Comparison of ENCODE assay signal across 37 cellular contexts in the genomic region with DNA sequence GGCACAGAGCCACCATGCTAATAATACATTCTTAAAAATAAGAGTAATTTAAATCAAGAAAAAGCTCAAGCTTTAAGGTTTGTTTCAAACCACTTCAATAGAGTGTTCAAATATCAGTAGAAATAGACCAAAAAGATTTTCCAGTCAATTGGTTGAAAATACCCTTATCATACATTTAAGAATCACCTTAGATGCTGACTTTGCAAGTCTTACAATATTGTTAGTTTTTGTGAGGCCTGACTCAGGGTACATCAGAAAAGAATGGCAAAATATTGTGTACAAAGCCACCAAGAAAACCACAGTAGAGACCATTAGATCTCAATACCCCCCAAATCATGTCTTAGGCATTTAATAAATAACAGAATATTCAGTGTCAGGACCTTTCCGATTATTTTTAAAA. TPM values are rescaled to one million over a fixed set of nuclear protein-coding genes. Genes with fewer than 3 reads are reported as not detected.
"Had no signal": no experiment of that assay in that cellular context is flagged by ENCODE, and none has a peak within 500 bp of the region (broad histone marks: within the 10 kb centered on the region; RNA-seq: fewer than 3 reads in every experiment).

No MANE protein-coding gene starts in this region.

- H3K36me3 ChIP-seq: adrenal gland, ascending aorta, brain microvascular endothelial cell, breast epithelium, cardiac muscle cell had no signal

- H3K27ac ChIP-seq: adrenal gland, ascending aorta, body of pancreas, brain microvascular endothelial cell, breast epithelium, cardiac muscle cell had no signal

- H3K27me3 ChIP-seq: adrenal gland, ascending aorta, body of pancreas, breast epithelium, cardiac muscle cell had no signal

- H3K4me1 ChIP-seq: adrenal gland, ascending aorta, body of pancreas, breast epithelium had no signal

- DNase-seq: activated effector memory CD4-positive, alpha-beta T cell treated with anti-CD3 and anti-CD28 coated beads, Interleukin-2, amount 50 U/mL, for 16 hours; activated effector memory CD4-positive, alpha-beta T cell treated with Interleukin-2 at 50 U/mL for 16 hours; activated gamma-delta T cell; activated gamma-delta T cell treated with Interleukin-2 at 50 U/mL for 16 hours; activated naive CD4-positive, alpha-beta T cell; activated naive CD4-positive, alpha-beta T cell treated with anti-CD3 and anti-CD28 coated beads for 36 hours; activated naive CD4-positive, alpha-beta T cell treated with anti-CD3 and anti-CD28 coated beads, Interleukin-2, amount 10 ng/mL, durations not matched to agents 7 days and 5 days; activated naive CD4-positive, alpha-beta T cell treated with anti-CD3 and anti-CD28 coated beads, Interleukin-2, amount 50 U/mL, for 16 hours; activated naive CD4-positive, alpha-beta T cell treated with Interleukin-2 at 50 U/mL for 16 hours; activated naive CD8-positive, alpha-beta T cell treated with anti-CD3 and anti-CD28 coated beads for 36 hours; activated naive CD8-positive, alpha-beta T cell treated with anti-CD3 and anti-CD28 coated beads, Interleukin-2, amount 10 ng/mL, durations not matched to agents 7 days and 5 days; activated naive CD8-positive, alpha-beta T cell treated with anti-CD3 and anti-CD28 coated beads, Interleukin-2, amount 50 U/mL, for 24 hours; activated T-cell treated with anti-CD3 and anti-CD28 coated beads, Interleukin-2, amount 50 U/mL, for 24 hours; activated T-cell treated with anti-CD3 and anti-CD28 coated beads, Interleukin-2, amount 50 U/mL, for 4 hours; activated T-cell treated with anti-CD3 and anti-CD28 coated beads, Interleukin-2, amount 50 U/mL, for 48 hours; activated T-cell treated with anti-CD3 and anti-CD28 coated beads, Interleukin-2, amount 50 U/mL, for 72 hours; adrenal gland; amniotic stem cell; amygdala; anterior cingulate cortex; aorta; body of pancreas; brain microvascular endothelial cell; caudate nucleus; central memory CD4-positive, alpha-beta T cell had no signal

- H3K9me3 ChIP-seq: adrenal gland, body of pancreas, breast epithelium had no signal

- FAIRE-seq: astrocyte, bronchial epithelial cell, colon had no signal

- ATAC-seq: activated naive CD4-positive, alpha-beta T cell treated with anti-CD3 and anti-CD28 coated beads, Interleukin-2, amount 50 U/mL, for 72 hours; activated naive CD8-positive, alpha-beta T cell treated with anti-CD3 and anti-CD28 coated beads, Interleukin-2, amount 50 U/mL, for 24 hours; activated T-cell treated with anti-CD3 and anti-CD28 coated beads, Interleukin-2, amount 50 U/mL, for 4 hours; activated T-cell treated with anti-CD3 and anti-CD28 coated beads, Interleukin-2, amount 50 U/mL, for 72 hours; activated T-helper 17 cell treated with anti-CD3 and anti-CD28 coated beads, Interleukin-2, amount 50 U/mL, for 72 hours; body of pancreas had no signal

- H3K4me3 ChIP-seq: adrenal gland, ascending aorta, body of pancreas, breast epithelium, cardiac muscle cell had no signal

RNA-seq across cellular contexts. Expression of a gene that starts 19.8 kb away (rescaled TPM):
- total RNA-seq: activated naive CD4-positive, alpha-beta T cell treated with anti-CD3 and anti-CD28 coated beads for 36 hours; activated naive CD4-positive, alpha-beta T cell treated with anti-CD3 and anti-CD28 coated beads, Interleukin-2, amount 50 U/mL, for 72 hours; activated naive CD8-positive, alpha-beta T cell treated with anti-CD3 and anti-CD28 coated beads for 36 hours; activated naive CD8-positive, alpha-beta T cell treated with anti-CD3 and anti-CD28 coated beads, Interleukin-2, amount 10 ng/mL, durations not matched to agents 7 days and 5 days; activated T-cell treated with anti-CD3 and anti-CD28 coated beads, Interleukin-2, amount 50 U/mL, for 72 hours; activated T-helper 1 cell treated with anti-CD3 and anti-CD28 coated beads, Interleukin-12 subunit alpha, Interleukin-12 subunit beta, Interleukin-2, Interleukin-4 antibody, amounts not matched to agents 30 ng/mL and 10 ng/mL and 1 ng/mL, durations not matched to agents 14 hours and 24 hours and 36 hours; activated T-helper 17 cell treated with anti-CD3 and anti-CD28 coated beads, Interleukin-2, amount 50 U/mL, for 72 hours; activated T-helper 2 cell treated with anti-CD3 and anti-CD28 coated beads, Interferon-gamma antibody, Interleukin-2, Interleukin-4, amounts not matched to agents 10 μg/mL and 5 μg/mL and 100 μg/mL, durations not matched to agents 14 hours and 24 hours and 36 hours; aorta; ascending aorta; bronchial epithelial cell; cardiac septum; chondrocyte had no signal
- polyA plus RNA-seq: aorta had no signal

RNA-seq across cellular contexts. Expression of a gene that starts 27.7 kb away (rescaled TPM):
- total RNA-seq: activated naive CD4-positive, alpha-beta T cell treated with anti-CD3 and anti-CD28 coated beads for 36 hours; activated naive CD4-positive, alpha-beta T cell treated with anti-CD3 and anti-CD28 coated beads, Interleukin-2, amount 50 U/mL, for 72 hours; activated naive CD8-positive, alpha-beta T cell treated with anti-CD3 and anti-CD28 coated beads, Interleukin-2, amount 10 ng/mL, durations not matched to agents 7 days and 5 days; activated T-cell treated with anti-CD3 and anti-CD28 coated beads, Interleukin-2, amount 50 U/mL, for 72 hours; activated T-helper 2 cell treated with anti-CD3 and anti-CD28 coated beads, Interferon-gamma antibody, Interleukin-2, Interleukin-4, amounts not matched to agents 10 μg/mL and 5 μg/mL and 100 μg/mL, durations not matched to agents 14 hours and 24 hours and 36 hours; ascending aorta; cardiac septum had no signal
- polyA plus RNA-seq: aorta had no signal
